Comparison of ENCODE assay signal across 23 cellular contexts in genomic region chr3:135452881-135453280, GRCh38.
"Had no signal": no experiment of that assay in that cellular context is flagged by ENCODE, and none has a peak within 500 bp of the region (broad histone marks: within the 10 kb centered on the region; RNA-seq: fewer than 3 reads in every experiment).

No MANE protein-coding gene starts in this region.

- FAIRE-seq: islet of Langerhans, pancreas had no signal

- H3K36me3 Mint-ChIP-seq: naive thymus-derived CD8-positive, alpha-beta T cell; neural progenitor cell; stimulated activated memory B cell treated with anti-CD40 and anti-IgM and Interleukin-4, amounts not matched to agents 10 μg/mL and 1 μg/mL and 100 μg/mL, for 72 hours had no signal

- H3K36me3 ChIP-seq: neural progenitor cell, pancreas, right lobe of liver, spleen, transverse colon had no signal

- H3K4me1 Mint-ChIP-seq: central memory CD8-positive, alpha-beta T cell; naive thymus-derived CD8-positive, alpha-beta T cell; stimulated activated memory B cell treated with anti-CD40 and anti-IgM and Interleukin-4, amounts not matched to agents 10 μg/mL and 1 μg/mL and 100 μg/mL, for 72 hours had no signal

- H3K4me1 ChIP-seq: foreskin keratinocyte, pancreas, right lobe of liver, spleen, testis, transverse colon had no signal

- H3K9me3 ChIP-seq: mucosa of descending colon, pancreas, right lobe of liver, testis, transverse colon had no signal

- H3K4me3 Mint-ChIP-seq: central memory CD8-positive, alpha-beta T cell; dendritic cell treated with granulocyte-macrophage colony-stimulating factor and Interleukin-4, amounts not matched to agents 40 ng/mL and 50 ng/mL, for 4 days; effector memory CD8-positive, alpha-beta T cell; naive thymus-derived CD8-positive, alpha-beta T cell; neural progenitor cell; stimulated activated memory B cell treated with anti-CD40 and anti-IgM and Interleukin-4, amounts not matched to agents 10 μg/mL and 1 μg/mL and 100 μg/mL, for 72 hours; stimulated activated naive CD8-positive, alpha-beta T cell treated with anti-CD3 and anti-CD28 coated beads, Interleukin-15, Interleukin-2, amounts not matched to agents 100 ng/mL and 50 ng/mL, for 24 hours had no signal

- DNase-seq: effector memory CD8-positive, alpha-beta T cell; foreskin keratinocyte; kidney glomerular epithelial cell; mammary epithelial cell; mucosa of descending colon; naive thymus-derived CD8-positive, alpha-beta T cell; occipital lobe; pancreas; right lobe of liver; spleen; stimulated activated CD4-positive, alpha-beta T cell treated with anti-CD3 and anti-CD28 coated beads, Interleukin-15, amount 100 ng/mL, for 24 hours; stimulated activated CD4-positive, alpha-beta T cell treated with anti-CD3 and anti-CD28 coated beads, Interleukin-1b, Interleukin-23, amount 100 ng/mL, for 48 hours; stimulated activated CD4-positive, alpha-beta T cell treated with anti-CD3 and anti-CD28 coated beads, Interleukin-4, amount 100 ng/mL, for 24 hours; testis; transverse colon had no signal

- H3K9me3 Mint-ChIP-seq: dendritic cell treated with granulocyte-macrophage colony-stimulating factor and Interleukin-4, amounts not matched to agents 40 ng/mL and 50 ng/mL, for 4 days; stimulated activated memory B cell treated with anti-CD40 and anti-IgM and Interleukin-4, amounts not matched to agents 10 μg/mL and 1 μg/mL and 100 μg/mL, for 72 hours; stimulated activated naive CD8-positive, alpha-beta T cell treated with anti-CD3 and anti-CD28 coated beads, Interleukin-15, Interleukin-2, amounts not matched to agents 100 ng/mL and 50 ng/mL, for 24 hours had no signal

- H3K27me3 ChIP-seq: foreskin keratinocyte, neural progenitor cell, pancreas, right lobe of liver, testis had no signal

- H3K27me3 Mint-ChIP-seq: central memory CD8-positive, alpha-beta T cell; dendritic cell treated with granulocyte-macrophage colony-stimulating factor and Interleukin-4, amounts not matched to agents 40 ng/mL and 50 ng/mL, for 4 days; effector memory CD8-positive, alpha-beta T cell; stimulated activated memory B cell treated with anti-CD40 and anti-IgM and Interleukin-4, amounts not matched to agents 10 μg/mL and 1 μg/mL and 100 μg/mL, for 72 hours; stimulated activated naive CD8-positive, alpha-beta T cell treated with anti-CD3 and anti-CD28 coated beads, Interleukin-15, Interleukin-2, amounts not matched to agents 100 ng/mL and 50 ng/mL, for 24 hours had no signal

- H3K9ac ChIP-seq: neural progenitor cell had no signal

- H2AFZ ChIP-seq: neural progenitor cell had no signal

- H3K27ac Mint-ChIP-seq: dendritic cell treated with granulocyte-macrophage colony-stimulating factor and Interleukin-4, amounts not matched to agents 40 ng/mL and 50 ng/mL, for 4 days; effector memory CD8-positive, alpha-beta T cell; naive thymus-derived CD8-positive, alpha-beta T cell; progenitor cell of endocrine pancreas; stimulated activated naive CD8-positive, alpha-beta T cell treated with anti-CD3 and anti-CD28 coated beads, Interleukin-15, Interleukin-2, amounts not matched to agents 100 ng/mL and 50 ng/mL, for 24 hours had no signal

- H3K4me2 ChIP-seq: neural progenitor cell had no signal

- H3K27ac ChIP-seq: foreskin keratinocyte, neural progenitor cell, pancreas, right lobe of liver, spleen, testis, transverse colon had no signal

- ATAC-seq: effector memory CD8-positive, alpha-beta T cell; foreskin keratinocyte; left lobe of liver; mucosa of descending colon; naive thymus-derived CD8-positive, alpha-beta T cell; pancreas; right lobe of liver; stimulated activated memory B cell treated with anti-CD40 and anti-IgM and Interleukin-4, amounts not matched to agents 10 μg/mL and 1 μg/mL and 100 μg/mL, for 72 hours had no signal

- H3K4me3 ChIP-seq: mucosa of descending colon, neural progenitor cell, pancreas, right lobe of liver, spleen, testis, transverse colon had no signal
